ENCODE assay signal across 8 cellular contexts in genomic region chr7:123643495-123644428, GRCh38. TPM values are rescaled to one million over a fixed set of nuclear protein-coding genes. Genes with fewer than 3 reads are reported as not detected.
DNase-seq lines count a peak whose midpoint lies in the region; ATAC-seq and TF ChIP-seq lines count a peak whose summit lies in the region.

No MANE protein-coding gene starts in this region.

- no peaks in the 10 kb centered on the region for H3K9me3 Mint-ChIP-seq in HFFc6
- no peaks in the 10 kb centered on the region for H3K9me3 Mint-ChIP-seq in activated CD4-positive, alpha-beta T cell treated with anti-CD3 and anti-CD28 coated beads for 36 hours (ENCODE audit: low read depth)

- POLR2A ChIA-PET in activated CD4-positive, alpha-beta T cell treated with anti-CD3 and anti-CD28 coated beads for 36 hours (lab: Charles Lee): no interaction called here

- H3K4me3 ChIP-seq in psoas muscle (peak overlapping the region; percentile 53), MM.1S (ENCODE audit: low read length) (no peak overlapping the region)

- WGBS in psoas muscle, 3 donors: 14 to 24% (median 17%) methylated on average over 6 of the region's 6 CpGs

- H3K4me1 Mint-ChIP-seq in HFFc6 (ENCODE audit: low read depth): peaks cover 24% of the 10 kb centered on the region
- H3K4me1 Mint-ChIP-seq in activated CD4-positive, alpha-beta T cell treated with anti-CD3 and anti-CD28 coated beads for 36 hours: no peaks in the 10 kb centered on the region

- H3K4me3 Mint-ChIP-seq in HFFc6: peak overlapping the region; percentile 73
- no peak overlapping the region for H3K4me3 Mint-ChIP-seq in activated CD4-positive, alpha-beta T cell treated with anti-CD3 and anti-CD28 coated beads for 36 hours

- CTCF ChIA-PET in activated CD4-positive, alpha-beta T cell treated with anti-CD3 and anti-CD28 coated beads for 36 hours (lab: Charles Lee): interaction anchor here (1.1 to 2.3 kb wide), 2 partner anchors 19 to 229 kb away, joined by 3 to 7 read pairs; no protein-coding TSS in a partner anchor

- H3K36me3 Mint-ChIP-seq in HFFc6 (ENCODE audit: low read depth): no peaks in the 10 kb centered on the region
- no peaks in the 10 kb centered on the region for H3K36me3 Mint-ChIP-seq in activated CD4-positive, alpha-beta T cell treated with anti-CD3 and anti-CD28 coated beads for 36 hours (ENCODE audit: low read depth)

- H3K36me3 ChIP-seq in psoas muscle (ENCODE audit: insufficient read depth in 1 of 2, low read depth in 1 of 2): no peaks in the 10 kb centered on the region
- H3K36me3 ChIP-seq in MM.1S (replicated peaks; ENCODE audit: insufficient read depth, low read length): no peaks in the 10 kb centered on the region

- peak overlapping the region; percentile 89 for H3K27ac ChIP-seq in psoas muscle
- no peak overlapping the region for H3K27ac ChIP-seq in MM.1S (ENCODE audit: low read length)

- peak; percentile 42 for DNase-seq in HFFc6
- DNase-seq in NCI-H82 treated with DMSO at 0.1 percent for 48 hours (lab: John Stamatoyannopoulos, UW; ENCODE audit: unreplicated experiment): peak; percentile 15
- DNase-seq in fibroblast of peridontal ligament (ENCODE audit: extremely low read depth): peak; percentile 76
- no peak for DNase-seq in psoas muscle
- DNase-seq in activated CD4-positive, alpha-beta T cell treated with anti-CD3 and anti-CD28 coated beads for 36 hours: no peak
- DNase-seq in MM.1S: no peak

- peaks cover 4% of the 10 kb centered on the region; the same call in 1 of the 2 replicates for H3K27me3 Mint-ChIP-seq in HFFc6 (ENCODE audit: insufficient read depth)
- H3K27me3 Mint-ChIP-seq in activated CD4-positive, alpha-beta T cell treated with anti-CD3 and anti-CD28 coated beads for 36 hours: peaks cover 13% of the 10 kb centered on the region

- no peaks in the 10 kb centered on the region for H3K9me2 ChIP-seq in MM.1S (replicated peaks; ENCODE audit: insufficient read depth, low read length)

- H3K9ac ChIP-seq in MM.1S (ENCODE audit: low read length): no peak overlapping the region

- no peak overlapping the region for H3K27ac Mint-ChIP-seq in HFFc6
- no peak overlapping the region for H3K27ac Mint-ChIP-seq in activated CD4-positive, alpha-beta T cell treated with anti-CD3 and anti-CD28 coated beads for 36 hours

- H3K79me2 ChIP-seq in MM.1S (ENCODE audit: low read length): no peaks in the 10 kb centered on the region

- no peaks in the 10 kb centered on the region for H3K9me3 ChIP-seq in psoas muscle
- H3K9me3 ChIP-seq in MM.1S (replicated peaks; ENCODE audit: insufficient read depth, low read length): no peaks in the 10 kb centered on the region

- H3K4me2 ChIP-seq in MM.1S (ENCODE audit: low read depth, low read length): no peak overlapping the region

- TF ChIP-seq CTCF in HFFc6 (IDR thresholded peaks at IDR 0.05) (no peak), psoas muscle (IDR thresholded peaks at IDR 0.05) (no peak), MM.1S (IDR thresholded peaks at IDR 0.05; ENCODE audit: low read length) (no peak)

- intact Hi-C loops in psoas muscle (cut with DNase I): no loop called here
- intact Hi-C loops in activated CD4-positive, alpha-beta T cell treated with anti-CD3 and anti-CD28 coated beads for 36 hours (cut with DNase I, micrococcal nuclease): no loop called here

- no peak overlapping the region for H2AFZ ChIP-seq in MM.1S (ENCODE audit: low read length)

- H3F3A ChIP-seq in MM.1S (ENCODE audit: insufficient read depth, low read length): no peaks in the 10 kb centered on the region

- H4K20me1 ChIP-seq in MM.1S (ENCODE audit: insufficient read depth, low read length): no peaks in the 10 kb centered on the region

- H3K4me1 ChIP-seq in psoas muscle (peaks cover 55% of the 10 kb centered on the region), MM.1S (ENCODE audit: low read length) (no peaks in the 10 kb centered on the region)

- ATAC-seq in psoas muscle (peak; percentile 62 to 74 (median 68)), HG03520 (IDR thresholded peaks at IDR 0.05; ENCODE audit: unreplicated experiment) (no peak), HG03571 (IDR thresholded peaks at IDR 0.05; ENCODE audit: unreplicated experiment) (no peak)
- ATAC-seq in activated CD4-positive, alpha-beta T cell treated with anti-CD3 and anti-CD28 coated beads for 36 hours: no peak

- H3K27me3 ChIP-seq in psoas muscle (ENCODE audit: insufficient read depth in 3 of 3, low read length in 2 of 3) (no peaks in the 10 kb centered on the region), MM.1S (replicated peaks; ENCODE audit: insufficient read depth, low read length) (no peaks in the 10 kb centered on the region)

RNA-seq across cellular contexts. Expression of gene LMOD2, which starts 11.9 kb away (rescaled TPM):
- not detected for total RNA-seq in HFFc6 (2021; fragmentation: NEBNext Ultra II Directional; extraction: Animal tissue kit (Norgen Biotek cat#: 25700))
- total RNA-seq in psoas muscle: 1,000 to 10,000 TPM in 1 of 4 donors, 100 to 1,000 TPM in 3; 383 to 1,114 (median 640) TPM
- polyA plus RNA-seq in psoas muscle: 100 to 1,000 TPM in 2 of 3 donors, 1 to 10 TPM in 1; 6.9 to 341 (median 259) TPM
- not detected for total RNA-seq in activated CD4-positive, alpha-beta T cell treated with anti-CD3 and anti-CD28 coated beads for 36 hours

RNA-seq across cellular contexts. Expression of gene ASB15, which starts 42.1 kb away (rescaled TPM):
- not detected for total RNA-seq in HFFc6 (2021; fragmentation: NEBNext Ultra II Directional; extraction: Animal tissue kit (Norgen Biotek cat#: 25700))
- 10 to 100 TPM in 3 of 4 donors, 1 to 10 TPM in 1; 8.2 to 23.6 (median 11.5) TPM for total RNA-seq in psoas muscle
- 10 to 100 TPM in 1 of 3 donors, 1 to 10 TPM in 1, under 1 TPM in 1; 0.12 to 15.2 (median 1.3) TPM for polyA plus RNA-seq in psoas muscle
- total RNA-seq in activated CD4-positive, alpha-beta T cell treated with anti-CD3 and anti-CD28 coated beads for 36 hours: not detected

Comparison
In these comparisons a context has a peak if more than half of its experiments do, and no peak if none do; other contexts are left out.
1. DNase-seq: peak in HFFc6 (single experiment), NCI-H82 treated with DMSO at 0.1 percent for 48 hours (single experiment) and fibroblast of peridontal ligament (single experiment); none in psoas muscle (0 of 2), activated CD4-positive, alpha-beta T cell treated with anti-CD3 and anti-CD28 coated beads for 36 hours (single experiment) and MM.1S (single experiment).
2. ATAC-seq: peak in psoas muscle (4 of 4); none in activated CD4-positive, alpha-beta T cell treated with anti-CD3 and anti-CD28 coated beads for 36 hours (single experiment), HG03520 (single experiment) and HG03571 (single experiment).
3. RNA of gene LMOD2, which starts 11.9 kb away (total RNA-seq): 383 to 1,114 TPM in psoas muscle; not detected in HFFc6 and not detected in activated CD4-positive, alpha-beta T cell treated with anti-CD3 and anti-CD28 coated beads for 36 hours; every median in the first group is over 100 times any median in the second.
4. RNA of gene ASB15, which starts 42.1 kb away (total RNA-seq): 8.2 to 23.6 TPM in psoas muscle; not detected in HFFc6 and not detected in activated CD4-positive, alpha-beta T cell treated with anti-CD3 and anti-CD28 coated beads for 36 hours; every median in the first group is over 4 times any median in the second.